Comparison of ENCODE assay signal across 8 cellular contexts in genomic region chr2:240497082-240497481, GRCh38.
A peak's percentile ranks its signal among the peaks of the same experiment; 100 is the strongest.
DNase-seq lines count a peak whose midpoint lies in the region; TF ChIP-seq lines count a peak whose summit lies in the region.
"Not testable (repeated sequence)": the region's sequence is repeated elsewhere in the genome, so short reads cannot be mapped to it uniquely, and the experiment has no call there.

No MANE protein-coding gene starts in this region.

- H3K4me1 ChIP-seq in A673 (ENCODE audit: insufficient read depth, low read length, poor library complexity, severe bottlenecking); OCI-LY3 (ENCODE audit: low read length); endodermal cell (ENCODE audit: control insufficient read depth, insufficient read depth, low read length); iPS DF 6.9 (ENCODE audit: control insufficient read depth, insufficient read depth, low read length): not testable (repeated sequence)

- not testable (repeated sequence) for H3K27ac ChIP-seq in A673 (ENCODE audit: low read depth, low read length, poor library complexity, severe bottlenecking); OCI-LY3 (ENCODE audit: low read length); endodermal cell (ENCODE audit: low read depth, low read length); iPS DF 6.9 (ENCODE audit: low read length)

- POLR2A ChIA-PET in A673 (lab: Charles Lee; ENCODE audit: low non-redundant PET); activated CD4-positive, alpha-beta memory T cell treated with anti-CD3 and anti-CD28 coated beads, Interleukin-2, amount 10 ng/mL, durations not matched to agents 7 days and 5 days (lab: Charles Lee): not testable (repeated sequence)

- H3K4me2 ChIP-seq in OCI-LY3 (ENCODE audit: low read length) = not testable (repeated sequence)

- CTCF ChIA-PET in A673 (lab: Charles Lee) = interaction anchor here (0.7 kb wide), 1 partner anchor 115 kb away, joined by 3 read pairs; no protein-coding TSS in a partner anchor
- CTCF ChIA-PET in activated CD4-positive, alpha-beta memory T cell treated with anti-CD3 and anti-CD28 coated beads, Interleukin-2, amount 10 ng/mL, durations not matched to agents 7 days and 5 days (lab: Charles Lee) = interaction anchor here (1.6 to 2.7 kb wide), 2 partner anchors 16 to 18 kb away, joined by 3 to 10 read pairs; no protein-coding TSS in a partner anchor

- intact Hi-C loops in A673 (cut with micrococcal nuclease; ENCODE audit: unreplicated experiment) = not testable (repeated sequence)

- H2AFZ ChIP-seq in OCI-LY3 (ENCODE audit: low read depth, low read length) = not testable (repeated sequence)

- TF ChIP-seq CTCF in A673 (conservative IDR thresholded peaks at IDR 0.05; ENCODE audit: low read depth, low read length) (peak; percentile 44), OCI-LY3 (IDR thresholded peaks at IDR 0.05; ENCODE audit: low read depth, low read length) (peak; percentile 14; the same call in 1 of the 2 replicates), endodermal cell (conservative IDR thresholded peaks at IDR 0.05) (peak; percentile 69), osteocyte (IDR thresholded peaks at IDR 0.05) (peak; percentile 26)

- not testable (repeated sequence) for H3K36me3 ChIP-seq in A673 (ENCODE audit: insufficient read depth, low read length, poor library complexity, severe bottlenecking); endodermal cell (ENCODE audit: control insufficient read depth, insufficient read depth, low read length); iPS DF 6.9 (ENCODE audit: control insufficient read depth, insufficient read depth, low read length)
- peaks cover 15% of the 10 kb centered on the region for H3K36me3 ChIP-seq in OCI-LY3 (replicated peaks; ENCODE audit: low read depth, low read length)

- not testable (repeated sequence) for H3K4me3 Mint-ChIP-seq in activated CD4-positive, alpha-beta memory T cell treated with anti-CD3 and anti-CD28 coated beads, Interleukin-2, amount 10 ng/mL, durations not matched to agents 7 days and 5 days; endodermal cell; osteocyte (ENCODE audit: unreplicated experiment)

- H3K27ac Mint-ChIP-seq in activated CD4-positive, alpha-beta memory T cell treated with anti-CD3 and anti-CD28 coated beads, Interleukin-2, amount 10 ng/mL, durations not matched to agents 7 days and 5 days; endodermal cell; osteocyte (ENCODE audit: unreplicated experiment): not testable (repeated sequence)

- WGBS in endodermal cell (ENCODE audit: insufficient coverage in 1 of 2, insufficient read length in 1 of 2), 2 experiments = 82 to 94% methylated on average over 3 to 7 of the region's 7 CpGs
- no CpG with 5 or more reads among the region's 7 CpGs for WGBS in iPS DF 6.9 (ENCODE audit: insufficient coverage, insufficient read length)

- H3K9ac ChIP-seq in OCI-LY3 (ENCODE audit: low read length); endodermal cell (ENCODE audit: extremely low read depth, low read length, poor library complexity, severe bottlenecking): not testable (repeated sequence)

- not testable (repeated sequence) for H3K9me3 Mint-ChIP-seq in activated CD4-positive, alpha-beta memory T cell treated with anti-CD3 and anti-CD28 coated beads, Interleukin-2, amount 10 ng/mL, durations not matched to agents 7 days and 5 days
- H3K9me3 Mint-ChIP-seq in endodermal cell (peaks cover 31% of the 10 kb centered on the region), osteocyte (ENCODE audit: unreplicated experiment) (peaks cover 13% of the 10 kb centered on the region)

- peak; percentile 28 for DNase-seq in A673 (ENCODE audit: low spot score)
- peak; percentile 47 for DNase-seq in ELR (ENCODE audit: low read depth)
- peak; percentile 33 for DNase-seq in HPDE6-E6E7 (ENCODE audit: extremely low spot score)
- DNase-seq in activated CD4-positive, alpha-beta memory T cell treated with anti-CD3 and anti-CD28 coated beads, Interleukin-2, amount 10 ng/mL, durations not matched to agents 7 days and 5 days = peak; percentile 11
- DNase-seq in endodermal cell = peak; percentile 86
- DNase-seq in iPS DF 6.9 (ENCODE audit: low read depth, low spot score) = peak; percentile 33
- DNase-seq in osteocyte (ENCODE audit: extremely low spot score, unreplicated experiment) = peak; percentile 46

- H3K4me1 Mint-ChIP-seq in activated CD4-positive, alpha-beta memory T cell treated with anti-CD3 and anti-CD28 coated beads, Interleukin-2, amount 10 ng/mL, durations not matched to agents 7 days and 5 days; endodermal cell; osteocyte (ENCODE audit: unreplicated experiment): not testable (repeated sequence)

- H3K27me3 ChIP-seq in A673 (replicated peaks; ENCODE audit: insufficient read depth, low read depth, low read length, poor library complexity); OCI-LY3 (ENCODE audit: low read depth, low read length); endodermal cell (ENCODE audit: control insufficient read depth, insufficient read depth, low read length, poor library complexity, severe bottlenecking); iPS DF 6.9 (ENCODE audit: control insufficient read depth, insufficient read depth, low read length): not testable (repeated sequence)

- not testable (repeated sequence) for H3K9me3 ChIP-seq in A673 (ENCODE audit: low read depth, low read length, poor library complexity, severe bottlenecking); OCI-LY3 (ENCODE audit: insufficient read depth, low read length); iPS DF 6.9 (ENCODE audit: control insufficient read depth, insufficient read depth, low read length)
- H3K9me3 ChIP-seq in endodermal cell (ENCODE audit: control insufficient read depth, low read length) = peaks cover 14% of the 10 kb centered on the region

- not testable (repeated sequence) for H3K4me3 ChIP-seq in A673 (ENCODE audit: low read depth, low read length, poor library complexity, severe bottlenecking); OCI-LY3 (ENCODE audit: low read length); endodermal cell (ENCODE audit: low read length); iPS DF 6.9 (ENCODE audit: low read length)

- not testable (repeated sequence) for H4K20me1 ChIP-seq in OCI-LY3 (ENCODE audit: insufficient read depth, low read length)

- not testable (repeated sequence) for H3K27me3 Mint-ChIP-seq in activated CD4-positive, alpha-beta memory T cell treated with anti-CD3 and anti-CD28 coated beads, Interleukin-2, amount 10 ng/mL, durations not matched to agents 7 days and 5 days; osteocyte (ENCODE audit: unreplicated experiment)
- peaks cover 11% of the 10 kb centered on the region for H3K27me3 Mint-ChIP-seq in endodermal cell (ENCODE audit: insufficient read depth)

- not testable (repeated sequence) for H3K79me2 ChIP-seq in OCI-LY3 (ENCODE audit: low read length)

- H3K36me3 Mint-ChIP-seq in activated CD4-positive, alpha-beta memory T cell treated with anti-CD3 and anti-CD28 coated beads, Interleukin-2, amount 10 ng/mL, durations not matched to agents 7 days and 5 days (ENCODE audit: low read depth); endodermal cell (ENCODE audit: low read depth): not testable (repeated sequence)
- peaks cover 28% of the 10 kb centered on the region for H3K36me3 Mint-ChIP-seq in osteocyte (ENCODE audit: unreplicated experiment)

- BruUV-seq in A673 (replicated peaks; lab: Mats Ljungman, UMichigan) = not testable (repeated sequence)

Comparison
In these comparisons a context has a peak if more than half of its experiments do, and no peak if none do; other contexts are left out.
1. DNase-seq: peak in every context shown above with its lines; median percentile 86 in endodermal cell; 47 in ELR; 46 in osteocyte; 33 in HPDE6-E6E7; 33 in iPS DF 6.9; 28 in A673; 11 in activated CD4-positive, alpha-beta memory T cell treated with anti-CD3 and anti-CD28 coated beads, Interleukin-2, amount 10 ng/mL, durations not matched to agents 7 days and 5 days.
2. CTCF ChIP-seq: peak in every context shown above with its lines; median percentile 69 in endodermal cell; 44 in A673; 26 in osteocyte; 14 in OCI-LY3.